ENCODE assay signal across 8 cellular contexts in genomic region chr1:1348420-1349255, GRCh38. TPM values are rescaled to one million over a fixed set of nuclear protein-coding genes. Genes with fewer than 3 reads are reported as not detected.
DNase-seq lines count a peak whose midpoint lies in the region; ATAC-seq, FAIRE-seq and TF ChIP-seq lines count a peak whose summit lies in the region.

No MANE protein-coding gene starts in this region.

- H3K4me1 ChIP-seq in hepatocyte (ENCODE audit: insufficient read depth) (peaks cover 39% of the 10 kb centered on the region), small intestine (ENCODE audit: control insufficient read depth in 2 of 2, insufficient read depth in 1 of 2, low read depth in 1 of 2, low read length in 1 of 2) (peaks cover 2 to 10% of the 10 kb centered on the region in 2 donors)

- peaks cover 8% of the 10 kb centered on the region for H3K27me3 Mint-ChIP-seq in activated CD4-positive, alpha-beta T cell treated with anti-CD3 and anti-CD28 coated beads for 36 hours
- peaks cover 15% of the 10 kb centered on the region for H3K27me3 Mint-ChIP-seq in activated CD8-positive, alpha-beta T cell treated with anti-CD3 and anti-CD28 coated beads, Interleukin-2, amount 10 ng/mL, durations not matched to agents 7 days and 5 days (ENCODE audit: low read depth)

- no peak for TF ChIP-seq CTCF in hepatocyte (IDR thresholded peaks at IDR 0.05; ENCODE audit: poor library complexity)

- H4K20me1 ChIP-seq in hepatocyte (ENCODE audit: insufficient read depth, poor library complexity, severe bottlenecking): peaks cover 38% of the 10 kb centered on the region

- peaks cover 23% of the 10 kb centered on the region for H3K4me1 Mint-ChIP-seq in activated CD4-positive, alpha-beta T cell treated with anti-CD3 and anti-CD28 coated beads for 36 hours
- H3K4me1 Mint-ChIP-seq in activated CD8-positive, alpha-beta T cell treated with anti-CD3 and anti-CD28 coated beads, Interleukin-2, amount 10 ng/mL, durations not matched to agents 7 days and 5 days (ENCODE audit: low read depth): peaks cover 27% of the 10 kb centered on the region

- no peak for FAIRE-seq in small intestine (lab: Jason Lieb, UNC)

- H3K9me3 ChIP-seq in hepatocyte (ENCODE audit: low read depth): no peaks in the 10 kb centered on the region
- H3K9me3 ChIP-seq in small intestine (ENCODE audit: control insufficient read depth, low read depth): no peaks in the 10 kb centered on the region

- no peaks in the 10 kb centered on the region for H3K36me3 ChIP-seq in hepatocyte (replicated peaks; ENCODE audit: insufficient read depth, low read depth)
- no peaks in the 10 kb centered on the region for H3K36me3 ChIP-seq in small intestine (ENCODE audit: control insufficient read depth in 2 of 2, insufficient read depth in 2 of 2, low read length in 2 of 2)

- peak overlapping the region; percentile 74 for H3K4me3 Mint-ChIP-seq in activated CD4-positive, alpha-beta T cell treated with anti-CD3 and anti-CD28 coated beads for 36 hours
- H3K4me3 Mint-ChIP-seq in activated CD8-positive, alpha-beta T cell treated with anti-CD3 and anti-CD28 coated beads, Interleukin-2, amount 10 ng/mL, durations not matched to agents 7 days and 5 days: peak overlapping the region; percentile 70

- DNase-seq in activated CD4-positive, alpha-beta T cell treated with anti-CD3 and anti-CD28 coated beads for 36 hours: no peak
- no peak for DNase-seq in activated CD4-positive, alpha-beta T cell treated with anti-CD3 and anti-CD28 coated beads for 48 hours
- DNase-seq in activated CD8-positive, alpha-beta T cell treated with anti-CD3 and anti-CD28 coated beads, Interleukin-2, amount 10 ng/mL, durations not matched to agents 7 days and 5 days: no peak
- DNase-seq in hepatocyte (ENCODE audit: low spot score) (peak; percentile 68), small intestine (no peak), activated gamma-delta T cell treated with Interleukin-2 at 50 U/mL for 16 hours (no peak), SIG-M5 treated with dmso at 0.1 percent for 504 hours (lab: John Stamatoyannopoulos, UW; ENCODE audit: unreplicated experiment) (no peak)

- H3K36me3 Mint-ChIP-seq in activated CD4-positive, alpha-beta T cell treated with anti-CD3 and anti-CD28 coated beads for 36 hours (ENCODE audit: low read depth): no peaks in the 10 kb centered on the region
- no peaks in the 10 kb centered on the region for H3K36me3 Mint-ChIP-seq in activated CD8-positive, alpha-beta T cell treated with anti-CD3 and anti-CD28 coated beads, Interleukin-2, amount 10 ng/mL, durations not matched to agents 7 days and 5 days (ENCODE audit: low read depth)

- no peaks in the 10 kb centered on the region for H3K9me2 ChIP-seq in hepatocyte (replicated peaks; ENCODE audit: insufficient read depth)

- ATAC-seq in activated CD4-positive, alpha-beta T cell treated with anti-CD3 and anti-CD28 coated beads for 36 hours: peak; percentile 31
- peak; percentile 5 for ATAC-seq in HG03135 (IDR thresholded peaks at IDR 0.05; ENCODE audit: unreplicated experiment)
- peak; percentile 47 for ATAC-seq in activated CD8-positive, alpha-beta T cell treated with anti-CD3 and anti-CD28 coated beads, Interleukin-2, amount 10 ng/mL, durations not matched to agents 7 days and 5 days

- CTCF ChIA-PET in activated CD4-positive, alpha-beta T cell treated with anti-CD3 and anti-CD28 coated beads for 36 hours (lab: Charles Lee): interaction anchor here (0.5 to 1.9 kb wide), 2 partner anchors 23 to 473 kb away, joined by 3 to 10 read pairs; no protein-coding TSS in a partner anchor
- CTCF ChIA-PET in activated CD8-positive, alpha-beta T cell treated with anti-CD3 and anti-CD28 coated beads, Interleukin-2, amount 10 ng/mL, durations not matched to agents 7 days and 5 days (lab: Charles Lee): interaction anchor here (1.0 to 2.6 kb wide), 4 partner anchors 15 to 226 kb away, joined by 3 to 12 read pairs (median 6); partner anchors contain the start of gene AURKAIP1

- H3K79me2 ChIP-seq in hepatocyte: peaks cover 52% of the 10 kb centered on the region

- peak overlapping the region; percentile 71 for H2AFZ ChIP-seq in hepatocyte

- 2% methylated on average over 45 of the region's 109 CpGs for WGBS in hepatocyte (ENCODE audit: low lambda C conversion rate, missing lambda C conversion rate)
- 0 to 1% (median 1%) methylated on average over 47 to 109 of the region's 109 CpGs for WGBS in small intestine, 3 donors

- H3K27me3 ChIP-seq in hepatocyte (no peaks in the 10 kb centered on the region), small intestine (ENCODE audit: control insufficient read depth in 2 of 2, insufficient read depth in 2 of 2, low read length in 2 of 2) (no peaks in the 10 kb centered on the region)

- H3K4me3 ChIP-seq in hepatocyte (peak overlapping the region; percentile 64), small intestine (ENCODE audit: low read depth in 1 of 2, low read length in 2 of 2) (peak overlapping the region; percentile 74 to 84)

- H3K4me2 ChIP-seq in hepatocyte: peak overlapping the region; percentile 99

- peak overlapping the region; percentile 84 for H3K27ac ChIP-seq in hepatocyte
- peak overlapping the region; percentile 82 to 84 for H3K27ac ChIP-seq in small intestine (ENCODE audit: low read depth in 1 of 2, low read length in 1 of 2)

- POLR2A ChIA-PET in activated CD4-positive, alpha-beta T cell treated with anti-CD3 and anti-CD28 coated beads for 36 hours (lab: Charles Lee): interaction anchor here (0.5 to 0.7 kb wide), 3 partner anchors 34 to 533 kb away, joined by 3 to 5 read pairs (median 3); no protein-coding TSS in a partner anchor
- POLR2A ChIA-PET in activated CD8-positive, alpha-beta T cell treated with anti-CD3 and anti-CD28 coated beads, Interleukin-2, amount 10 ng/mL, durations not matched to agents 7 days and 5 days (lab: Charles Lee): interaction anchor here (0.6 kb wide), 1 partner anchor 72 kb away, joined by 3 read pairs; no protein-coding TSS in a partner anchor

- H3K9me3 Mint-ChIP-seq in activated CD4-positive, alpha-beta T cell treated with anti-CD3 and anti-CD28 coated beads for 36 hours (ENCODE audit: low read depth): no peaks in the 10 kb centered on the region
- no peaks in the 10 kb centered on the region for H3K9me3 Mint-ChIP-seq in activated CD8-positive, alpha-beta T cell treated with anti-CD3 and anti-CD28 coated beads, Interleukin-2, amount 10 ng/mL, durations not matched to agents 7 days and 5 days (ENCODE audit: insufficient read depth)

- H3K27ac Mint-ChIP-seq in activated CD4-positive, alpha-beta T cell treated with anti-CD3 and anti-CD28 coated beads for 36 hours: no peak overlapping the region
- H3K27ac Mint-ChIP-seq in activated CD8-positive, alpha-beta T cell treated with anti-CD3 and anti-CD28 coated beads, Interleukin-2, amount 10 ng/mL, durations not matched to agents 7 days and 5 days: peak overlapping the region; percentile 57

- intact Hi-C loops in activated CD4-positive, alpha-beta T cell treated with anti-CD3 and anti-CD28 coated beads for 36 hours (cut with DNase I, micrococcal nuclease): loop anchor here in 1 of 2 experiments (1.0 to 2.0 kb wide), 12 partner anchors 24 to 289 kb away; partner anchors contain the start of genes ATAD3B, AURKAIP1, B3GALT6 and C1orf159

RNA-seq across cellular contexts. Expression of gene DVL1, which starts 0.6 kb away (rescaled TPM):
- total RNA-seq in activated CD4-positive, alpha-beta T cell treated with anti-CD3 and anti-CD28 coated beads for 36 hours: 10 to 100 TPM; 35.3 to 35.5 TPM
- 10 to 100 TPM; 29.1 to 30.7 TPM for total RNA-seq in activated CD8-positive, alpha-beta T cell treated with anti-CD3 and anti-CD28 coated beads, Interleukin-2, amount 10 ng/mL, durations not matched to agents 7 days and 5 days
- total RNA-seq in hepatocyte: 58.0 and 61.6 TPM in 2 replicates
- polyA plus RNA-seq in hepatocyte (49.1 and 50.5 TPM in 2 replicates), small intestine (10 to 100 TPM; 52.6 to 88.8 (median 70.0) TPM)

RNA-seq across cellular contexts. Expression of gene MXRA8, which starts 9.7 kb away (rescaled TPM):
- total RNA-seq in activated CD4-positive, alpha-beta T cell treated with anti-CD3 and anti-CD28 coated beads for 36 hours: under 1 TPM; 0.25 to 0.49 TPM
- not detected for total RNA-seq in activated CD8-positive, alpha-beta T cell treated with anti-CD3 and anti-CD28 coated beads, Interleukin-2, amount 10 ng/mL, durations not matched to agents 7 days and 5 days
- 138 and 155 TPM in 2 replicates for total RNA-seq in hepatocyte
- 242 and 261 TPM in 2 replicates for polyA plus RNA-seq in hepatocyte
- polyA plus RNA-seq in small intestine: 10 to 100 TPM in 1 of 3 donors, 1 to 10 TPM in 2; 2.7 to 21.6 (median 7.8) TPM

RNA-seq across cellular contexts. Expression of gene TAS1R3, which starts 17.6 kb away (rescaled TPM):
- total RNA-seq in activated CD4-positive, alpha-beta T cell treated with anti-CD3 and anti-CD28 coated beads for 36 hours: under 1 TPM; 0.28 to 0.41 TPM
- total RNA-seq in activated CD8-positive, alpha-beta T cell treated with anti-CD3 and anti-CD28 coated beads, Interleukin-2, amount 10 ng/mL, durations not matched to agents 7 days and 5 days: 1 to 10 TPM in 1 of 2 experiments, under 1 TPM in 1; 0.78 to 1.2 TPM
- total RNA-seq in hepatocyte: 0.17 TPM in 1 of 2 replicates, not detected in the other
- polyA plus RNA-seq in hepatocyte: 0.42 and 1.0 TPM in 2 replicates
- under 1 TPM; 0.33 to 0.81 (median 0.45) TPM for polyA plus RNA-seq in small intestine

RNA-seq across cellular contexts. Expression of gene CPTP, which starts 24.0 kb away (rescaled TPM):
- total RNA-seq in activated CD4-positive, alpha-beta T cell treated with anti-CD3 and anti-CD28 coated beads for 36 hours: 10 to 100 TPM in 1 of 2 experiments, 1 to 10 TPM in 1; 9.9 to 11.4 TPM
- total RNA-seq in activated CD8-positive, alpha-beta T cell treated with anti-CD3 and anti-CD28 coated beads, Interleukin-2, amount 10 ng/mL, durations not matched to agents 7 days and 5 days: 10 to 100 TPM; 18.5 to 21.4 TPM
- total RNA-seq in hepatocyte: 12.8 and 22.9 TPM in 2 replicates
- polyA plus RNA-seq in hepatocyte (43.2 and 45.6 TPM in 2 replicates), small intestine (10 to 100 TPM; 26.1 to 71.3 (median 64.0) TPM)

RNA-seq across cellular contexts. Expression of gene INTS11, which starts 24.2 kb away (rescaled TPM):
- total RNA-seq in activated CD4-positive, alpha-beta T cell treated with anti-CD3 and anti-CD28 coated beads for 36 hours: 100 to 1,000 TPM; 117 to 151 TPM
- total RNA-seq in activated CD8-positive, alpha-beta T cell treated with anti-CD3 and anti-CD28 coated beads, Interleukin-2, amount 10 ng/mL, durations not matched to agents 7 days and 5 days: 100 to 1,000 TPM; 120 to 134 TPM
- 72.1 and 80.6 TPM in 2 replicates for total RNA-seq in hepatocyte
- 73.7 and 80.4 TPM in 2 replicates for polyA plus RNA-seq in hepatocyte
- 100 to 1,000 TPM in 2 of 3 donors, 10 to 100 TPM in 1; 94.9 to 331 (median 245) TPM for polyA plus RNA-seq in small intestine

Comparison
In these comparisons a context has a peak if more than half of its experiments do, and no peak if none do; other contexts are left out.
1. RNA of gene MXRA8, which starts 9.7 kb away (total RNA-seq): 138 to 155 TPM in hepatocyte; 0.25 to 0.49 TPM in activated CD4-positive, alpha-beta T cell treated with anti-CD3 and anti-CD28 coated beads for 36 hours and not detected in activated CD8-positive, alpha-beta T cell treated with anti-CD3 and anti-CD28 coated beads, Interleukin-2, amount 10 ng/mL, durations not matched to agents 7 days and 5 days; every median in the first group is over 10 times any median in the second.
2. Peak in every context shown above with its lines, with median percentiles within 50 percentile points of each other: ATAC-seq.